ENCODE assay signal across 1 cellular context in the genomic region with DNA sequence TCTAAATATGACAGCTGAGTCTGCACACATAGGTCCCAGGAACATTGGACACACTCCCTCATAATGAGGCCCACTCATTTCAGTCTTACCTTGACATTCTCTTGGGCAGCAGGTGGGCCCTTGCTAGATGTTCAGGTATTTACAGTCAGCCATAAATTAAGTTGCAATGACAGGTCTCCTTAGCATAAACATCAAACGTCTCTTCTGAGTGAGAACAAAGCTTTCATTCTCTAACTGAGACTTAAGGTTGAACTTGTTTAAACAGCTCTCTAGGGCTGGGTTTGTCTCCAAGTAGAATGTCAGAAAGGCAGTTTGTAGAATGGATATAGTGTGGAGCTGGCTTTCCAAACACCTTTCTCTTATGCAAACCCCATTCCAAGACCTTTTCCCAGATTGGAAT.
TF ChIP-seq lines count a peak whose summit lies in the region.

No MANE protein-coding gene starts in this region.

TF ChIP-seq in Ishikawa, 13 proteins besides CTCF, POLR2A, EP300 and RAD21:
- TF ChIP-seq TEAD4 (IDR thresholded peaks at IDR 0.05), result peak; percentile 80
- TF ChIP-seq ZBTB7A (IDR thresholded peaks at IDR 0.05; ENCODE audit: low read depth), result no peak
- TF ChIP-seq TCF12 (IDR thresholded peaks at IDR 0.05; ENCODE audit: low read depth), result peak; percentile 60; the same call in 1 of the 2 replicates
